Comparison of ENCODE assay signal across 1 cellular context in genomic region chr2:8116661-8117060, GRCh38.
TF ChIP-seq lines count a peak whose summit lies in the region.

No MANE protein-coding gene starts in this region.

TF ChIP-seq in HepG2, 621 proteins besides CTCF, POLR2A, EP300 and RAD21 (continued from another document):
- TF ChIP-seq ZBTB40 (IDR thresholded peaks at IDR 0.05), result no peak
- TF ChIP-seq ZBTB40 (CRISPR knock-in tag; IDR thresholded peaks at IDR 0.05), result no peak
- TF ChIP-seq RORA (CRISPR knock-in tag; IDR thresholded peaks at IDR 0.05), result no peak
- TF ChIP-seq NFRKB (IDR thresholded peaks at IDR 0.05), result no peak
- TF ChIP-seq PHF8 (CRISPR knock-in tag; IDR thresholded peaks at IDR 0.05), result no peak
- TF ChIP-seq ZSCAN31 (CRISPR knock-in tag; IDR thresholded peaks at IDR 0.05; ENCODE audit: low read depth), result no peak
- TF ChIP-seq ZNF280D (CRISPR knock-in tag; IDR thresholded peaks at IDR 0.05), result no peak
- no peak for TF ChIP-seq ZNF12 (CRISPR knock-in tag; IDR thresholded peaks at IDR 0.05)
- no peak for TF ChIP-seq IKZF4 (CRISPR knock-in tag; IDR thresholded peaks at IDR 0.05; ENCODE audit: borderline replicate concordance, low read depth, not compliant biosample characterization)
- no peak for TF ChIP-seq FOXK2 (IDR thresholded peaks at IDR 0.05)
- peak; percentile 24; the same call in 1 of the 2 replicates for TF ChIP-seq BORCS8-MEF2B (CRISPR knock-in tag; IDR thresholded peaks at IDR 0.05)
- no peak for TF ChIP-seq MLXIP (CRISPR knock-in tag; IDR thresholded peaks at IDR 0.05; ENCODE audit: borderline replicate concordance)
- no peak for TF ChIP-seq MIXL1 (CRISPR knock-in tag; IDR thresholded peaks at IDR 0.05)
- TF ChIP-seq HMGXB4 (CRISPR knock-in tag; IDR thresholded peaks at IDR 0.05; ENCODE audit: borderline replicate concordance in 1 of 2, low read depth in 1 of 2), result no peak
- TF ChIP-seq THYN1 (CRISPR knock-in tag; IDR thresholded peaks at IDR 0.05; ENCODE audit: borderline replicate concordance, low read depth), result no peak
- TF ChIP-seq MYPOP (CRISPR knock-in tag; IDR thresholded peaks at IDR 0.05), result no peak
- TF ChIP-seq ZNF337 (CRISPR knock-in tag; IDR thresholded peaks at IDR 0.05; ENCODE audit: borderline replicate concordance, low read depth), result no peak
